ENCODE assay signal across 3 cellular contexts in genomic region chr4:159026329-159026728, GRCh38.
TF ChIP-seq lines count a peak whose summit lies in the region.

No MANE protein-coding gene starts in this region.

TF ChIP-seq in GM23338, 12 proteins besides CTCF, POLR2A, EP300 and RAD21 (continues in another document):
- TF ChIP-seq EZH2phosphoT487 (IDR thresholded peaks at IDR 0.05; ENCODE audit: unreplicated experiment) = no peak
- no peak for TF ChIP-seq CREB1 (CRISPR knock-in tag; IDR thresholded peaks at IDR 0.05; ENCODE audit: low read depth)
- no peak for TF ChIP-seq POLR2AphosphoS5 (IDR thresholded peaks at IDR 0.05; ENCODE audit: low read depth)
- no peak for TF ChIP-seq ETS1 (IDR thresholded peaks at IDR 0.05)
- no peak for TF ChIP-seq ZNF331 (CRISPR knock-in tag; IDR thresholded peaks at IDR 0.05; ENCODE audit: low read depth)

TF ChIP-seq in WTC11, 78 proteins besides CTCF, POLR2A, EP300 and RAD21:
- no peak for TF ChIP-seq AR (CRISPR knock-in tag; IDR thresholded peaks at IDR 0.05)
- no peak for TF ChIP-seq FOXJ3 (CRISPR knock-in tag; IDR thresholded peaks at IDR 0.05; ENCODE audit: borderline replicate concordance)
- no peak for TF ChIP-seq E2F1 (CRISPR knock-in tag; IDR thresholded peaks at IDR 0.05)
- TF ChIP-seq ZNF416 (CRISPR knock-in tag; IDR thresholded peaks at IDR 0.05) = no peak
- TF ChIP-seq NFYB (CRISPR knock-in tag; conservative IDR thresholded peaks at IDR 0.05; ENCODE audit: low read depth) = no peak
- TF ChIP-seq ZNF263 (CRISPR knock-in tag; IDR thresholded peaks at IDR 0.05; ENCODE audit: low read depth) = no peak
- TF ChIP-seq CBFB (CRISPR knock-in tag; IDR thresholded peaks at IDR 0.05; ENCODE audit: low read depth) = no peak
- TF ChIP-seq TP53 (CRISPR knock-in tag; IDR thresholded peaks at IDR 0.05) = no peak
- TF ChIP-seq ZNF317 (CRISPR knock-in tag; IDR thresholded peaks at IDR 0.05; ENCODE audit: borderline replicate concordance, low read depth) = no peak
- TF ChIP-seq ESRRA (CRISPR knock-in tag; IDR thresholded peaks at IDR 0.05; ENCODE audit: borderline replicate concordance) = no peak
- TF ChIP-seq TEAD4 (CRISPR knock-in tag; IDR thresholded peaks at IDR 0.05) = no peak
- TF ChIP-seq MXD4 (CRISPR knock-in tag; IDR thresholded peaks at IDR 0.05; ENCODE audit: borderline replicate concordance) = no peak

TF ChIP-seq in H1, 55 proteins besides CTCF, POLR2A, EP300 and RAD21:
- TF ChIP-seq HDAC2 (IDR thresholded peaks at IDR 0.05; ENCODE audit: borderline replicate concordance in 1 of 2, low read depth in 2 of 2, low read length in 2 of 2) (no peak), CTBP2 (IDR thresholded peaks at IDR 0.05; ENCODE audit: borderline replicate concordance, insufficient read depth, insufficient read length, low read length) (no peak), EGR1 (IDR thresholded peaks at IDR 0.05; ENCODE audit: borderline replicate concordance, low read depth, low read length) (no peak), TAF7 (optimal IDR thresholded peaks at IDR 0.05; ENCODE audit: borderline replicate concordance, low read depth, low read length) (no peak), RFX5 (IDR thresholded peaks at IDR 0.05; ENCODE audit: borderline replicate concordance, low read depth, low read length) (no peak), SIRT6 (IDR thresholded peaks at IDR 0.05; ENCODE audit: low read length) (no peak), MAFK (IDR thresholded peaks at IDR 0.05; ENCODE audit: low read depth, low read length) (no peak), TCF12 (IDR thresholded peaks at IDR 0.05; ENCODE audit: low read depth, low read length) (no peak), RNF2 (IDR thresholded peaks at IDR 0.05; ENCODE audit: borderline replicate concordance, low read depth, low read length, missing control alignments, poor library complexity, severe bottlenecking) (no peak), BCL11A (IDR thresholded peaks at IDR 0.05; ENCODE audit: low read depth in 2 of 2, low read length in 2 of 2) (no peak), BACH1 (IDR thresholded peaks at IDR 0.05; ENCODE audit: low read length) (no peak), MAX (IDR thresholded peaks at IDR 0.05) (no peak), ASH2L (IDR thresholded peaks at IDR 0.05; ENCODE audit: low read length) (no peak), TBP (IDR thresholded peaks at IDR 0.05; ENCODE audit: low read depth, low read length) (no peak), TAF1 (IDR thresholded peaks at IDR 0.05; ENCODE audit: low read depth, low read length) (no peak), RBBP5 (IDR thresholded peaks at IDR 0.05; ENCODE audit: borderline replicate concordance, low read depth, low read length) (no peak), GTF2F1 (IDR thresholded peaks at IDR 0.05; ENCODE audit: borderline replicate concordance, low read depth, low read length) (no peak)
